27 cellular contexts compared by ENCODE assay signal in genomic region chr5:146039420-146039819, GRCh38.
DNase-seq lines count a peak whose midpoint lies in the region; ATAC-seq, FAIRE-seq and TF ChIP-seq lines count a peak whose summit lies in the region.
"Had no signal": no experiment of that assay in that cellular context is flagged by ENCODE, and none has a peak within 500 bp of the region (broad histone marks: within the 10 kb centered on the region; RNA-seq: fewer than 3 reads in every experiment).

No MANE protein-coding gene starts in this region.

- H3F3A ChIP-seq in neural progenitor cell (ENCODE audit: low read depth), result no peaks in the 10 kb centered on the region

- no peak for FAIRE-seq in small intestine (lab: Jason Lieb, UNC)
- FAIRE-seq: islet of Langerhans had no signal

- H3K27ac ChIP-seq in esophagus squamous epithelium (peak overlapping the region in 3 of 4 donors; percentile 74 to 86 (median 78)), small intestine (ENCODE audit: low read depth in 1 of 2, low read length in 1 of 2) (no peak overlapping the region), right cardiac atrium (ENCODE audit: low read length) (no peak overlapping the region), neural progenitor cell (no peak overlapping the region), testis (no peak overlapping the region)
- H3K27ac ChIP-seq: foreskin keratinocyte, thoracic aorta, vagina had no signal

- peaks cover 0 to 13% (median 0%) of the 10 kb centered on the region in 3 donors for H3K36me3 ChIP-seq in esophagus squamous epithelium
- H3K36me3 ChIP-seq in small intestine (ENCODE audit: control insufficient read depth in 2 of 2, insufficient read depth in 2 of 2, low read length in 2 of 2), result no peaks in the 10 kb centered on the region
- no peaks in the 10 kb centered on the region for H3K36me3 ChIP-seq in neural progenitor cell
- no peaks in the 10 kb centered on the region for H3K36me3 ChIP-seq in testis (ENCODE audit: low read depth, missing control alignments)
- H3K36me3 ChIP-seq: thoracic aorta, vagina had no signal

- H3K4me3 ChIP-seq in esophagus squamous epithelium (no peak overlapping the region), small intestine (ENCODE audit: low read depth in 1 of 2, low read length in 2 of 2) (no peak overlapping the region), right cardiac atrium (ENCODE audit: low read length) (no peak overlapping the region), neural progenitor cell (no peak overlapping the region), testis (no peak overlapping the region)
- H3K4me3 ChIP-seq: thoracic aorta, vagina had no signal

- H3K4me1 Mint-ChIP-seq in neural progenitor cell, result no peaks in the 10 kb centered on the region
- H3K4me1 Mint-ChIP-seq: CD4-positive, alpha-beta memory T cell; central memory CD8-positive, alpha-beta T cell; naive B cell had no signal

- WGBS in esophagus squamous epithelium, 2 donors, result 60 to 78% methylated on average over 3 of the region's 3 CpGs
- 38 to 65% (median 60%) methylated on average over 3 of the region's 3 CpGs for WGBS in small intestine, 3 donors
- 90% methylated on average over 3 of the region's 3 CpGs for WGBS in right cardiac atrium
- WGBS in testis, 2 donors, result 77 to 95% methylated on average over 3 of the region's 3 CpGs

- no peaks in the 10 kb centered on the region for H3K36me3 Mint-ChIP-seq in neural progenitor cell
- H3K36me3 Mint-ChIP-seq: CD4-positive, alpha-beta memory T cell; naive B cell had no signal

- no peaks in the 10 kb centered on the region for H3K9me3 Mint-ChIP-seq in neural progenitor cell
- H3K9me3 Mint-ChIP-seq: activated CD4-positive, alpha-beta memory T cell treated with anti-CD3 and anti-CD28 coated beads, Interleukin-2, amount 10 ng/mL, durations not matched to agents 7 days and 5 days; CD4-positive, alpha-beta memory T cell; central memory CD8-positive, alpha-beta T cell; dendritic cell treated with granulocyte-macrophage colony-stimulating factor and Interleukin-4, amounts not matched to agents 40 ng/mL and 50 ng/mL, for 4 days; naive B cell had no signal

- no peak for TF ChIP-seq POLR2A in esophagus squamous epithelium (IDR thresholded peaks at IDR 0.05)
- TF ChIP-seq POLR2A in testis (IDR thresholded peaks at IDR 0.05), result no peak

- intact Hi-C loops in esophagus squamous epithelium (cut with DNase I), result no loop called here
- intact Hi-C loops in right cardiac atrium (cut with DNase I), result no loop called here
- intact Hi-C loops in testis (cut with DNase I; ENCODE audit: low total_unique reads), result no loop called here

- H4K20me1 ChIP-seq in neural progenitor cell (ENCODE audit: low read depth), result no peaks in the 10 kb centered on the region

- no peak overlapping the region for H3K9ac ChIP-seq in neural progenitor cell

- H3K4me2 ChIP-seq in neural progenitor cell, result no peak overlapping the region

- H3K27me3 Mint-ChIP-seq in neural progenitor cell (ENCODE audit: insufficient read depth, low read depth), result no peaks in the 10 kb centered on the region
- H3K27me3 Mint-ChIP-seq: CD4-positive, alpha-beta memory T cell; central memory CD8-positive, alpha-beta T cell; dendritic cell treated with granulocyte-macrophage colony-stimulating factor and Interleukin-4, amounts not matched to agents 40 ng/mL and 50 ng/mL, for 4 days had no signal

- H3K27ac Mint-ChIP-seq in neural progenitor cell, result no peak overlapping the region
- H3K27ac Mint-ChIP-seq: activated CD4-positive, alpha-beta memory T cell treated with anti-CD3 and anti-CD28 coated beads, Interleukin-2, amount 10 ng/mL, durations not matched to agents 7 days and 5 days; CD4-positive, alpha-beta memory T cell; dendritic cell treated with granulocyte-macrophage colony-stimulating factor and Interleukin-4, amounts not matched to agents 40 ng/mL and 50 ng/mL, for 4 days; naive B cell had no signal

- H3K79me2 ChIP-seq in neural progenitor cell (ENCODE audit: low read depth), result no peaks in the 10 kb centered on the region

- no peak overlapping the region for H3K4me3 Mint-ChIP-seq in neural progenitor cell
- H3K4me3 Mint-ChIP-seq: activated CD4-positive, alpha-beta memory T cell treated with anti-CD3 and anti-CD28 coated beads, Interleukin-2, amount 10 ng/mL, durations not matched to agents 7 days and 5 days; CD4-positive, alpha-beta memory T cell; central memory CD8-positive, alpha-beta T cell; dendritic cell treated with granulocyte-macrophage colony-stimulating factor and Interleukin-4, amounts not matched to agents 40 ng/mL and 50 ng/mL, for 4 days; naive B cell had no signal

- H3K9me3 ChIP-seq in esophagus squamous epithelium (no peaks in the 10 kb centered on the region), small intestine (ENCODE audit: control insufficient read depth, low read depth) (no peaks in the 10 kb centered on the region), right cardiac atrium (ENCODE audit: control insufficient read depth, low read length) (no peaks in the 10 kb centered on the region), neural progenitor cell (ENCODE audit: low read depth) (no peaks in the 10 kb centered on the region), testis (no peaks in the 10 kb centered on the region)
- H3K9me3 ChIP-seq: thoracic aorta, vagina had no signal

- no peak for ATAC-seq in right cardiac atrium
- ATAC-seq: esophagus mucosa, foreskin keratinocyte, left ventricle myocardium superior, Right ventricle myocardium inferior had no signal

- H2AFZ ChIP-seq in neural progenitor cell (replicated peaks), result no peak overlapping the region

- TF ChIP-seq CTCF in esophagus squamous epithelium (IDR thresholded peaks at IDR 0.05) (no peak), neural progenitor cell (IDR thresholded peaks at IDR 0.05) (no peak), testis (IDR thresholded peaks at IDR 0.05) (no peak)

- H3K4me1 ChIP-seq in esophagus squamous epithelium, result peaks cover 17 to 40% (median 17%) of the 10 kb centered on the region in 3 donors
- peaks cover 0 to 5% of the 10 kb centered on the region in 2 donors for H3K4me1 ChIP-seq in small intestine (ENCODE audit: control insufficient read depth in 2 of 2, insufficient read depth in 1 of 2, low read depth in 1 of 2, low read length in 1 of 2)
- peaks cover 1% of the 10 kb centered on the region for H3K4me1 ChIP-seq in right cardiac atrium (ENCODE audit: control insufficient read depth, insufficient read depth, low read length)
- no peaks in the 10 kb centered on the region for H3K4me1 ChIP-seq in neural progenitor cell
- peaks cover 14% of the 10 kb centered on the region for H3K4me1 ChIP-seq in testis

- DNase-seq in SKM-1 treated with dmso at 0.1 percent for 144 hours (lab: John Stamatoyannopoulos, UW; ENCODE audit: unreplicated experiment) (peak; percentile 83), SKM-1 (lab: John Stamatoyannopoulos, UW; ENCODE audit: unreplicated experiment) (no peak), MV-4-11 (lab: John Stamatoyannopoulos, UW) (peak; percentile 74), esophagus squamous epithelium (lab: John Stamatoyannopoulos, UW) (no peak), small intestine (peak; percentile 40), right cardiac atrium (no peak), neural progenitor cell (ENCODE audit: low spot score) (no peak), testis (no peak)
- DNase-seq: activated CD4-positive, alpha-beta memory T cell treated with anti-CD3 and anti-CD28 coated beads, Interleukin-2, amount 10 ng/mL, durations not matched to agents 7 days and 5 days; activated CD8-positive, alpha-beta memory T cell treated with anti-CD3 and anti-CD28 coated beads, Interleukin-2, amount 50 U/mL, for 4 hours; activated naive CD4-positive, alpha-beta T cell treated with Interleukin-2 at 50 U/mL for 16 hours; CD4-positive, alpha-beta memory T cell; foreskin keratinocyte; head of caudate nucleus; Karpas-422; left ventricle myocardium superior; naive B cell; NCI-H1092; NCI-H187; stimulated activated naive CD4-positive, alpha-beta T cell had no signal

- H3K27me3 ChIP-seq in esophagus squamous epithelium (no peaks in the 10 kb centered on the region), small intestine (ENCODE audit: control insufficient read depth in 2 of 2, insufficient read depth in 2 of 2, low read length in 2 of 2) (no peaks in the 10 kb centered on the region), right cardiac atrium (ENCODE audit: control insufficient read depth, insufficient read depth) (no peaks in the 10 kb centered on the region), neural progenitor cell (no peaks in the 10 kb centered on the region), testis (no peaks in the 10 kb centered on the region)
- H3K27me3 ChIP-seq: foreskin keratinocyte, vagina had no signal

Comparison
In these comparisons a context has a peak if more than half of its experiments do, and no peak if none do; other contexts are left out.
1. DNase-seq: peak in SKM-1 treated with dmso at 0.1 percent for 144 hours (single experiment), MV-4-11 (single experiment) and small intestine (single experiment); none in SKM-1 (single experiment), esophagus squamous epithelium (single experiment), right cardiac atrium (0 of 3), neural progenitor cell (single experiment) and testis (single experiment).
2. H3K27ac ChIP-seq: peak in esophagus squamous epithelium (3 of 4); none in small intestine (0 of 2), right cardiac atrium (single experiment), neural progenitor cell (single experiment) and testis (0 of 2).